8 cellular contexts compared by ENCODE assay signal in genomic region chr5:132813599-132814440, GRCh38. TPM values are rescaled to one million over a fixed set of nuclear protein-coding genes. Genes with fewer than 3 reads are reported as not detected.
DNase-seq lines count a peak whose midpoint lies in the region; ATAC-seq lines count a peak whose summit lies in the region.

No MANE protein-coding gene starts in this region.

- H3K27me3 ChIP-seq in H7 (ENCODE audit: control insufficient read depth, insufficient read depth, low read length) (peaks cover 47% of the 10 kb centered on the region), skeletal muscle satellite cell (ENCODE audit: control insufficient read depth, insufficient read depth, low read length) (peaks cover 42% of the 10 kb centered on the region)

- peak; percentile 68 for DNase-seq in Ammon's horn (ENCODE audit: low spot score)
- peak; percentile 90 for DNase-seq in H7
- DNase-seq in activated naive CD4-positive, alpha-beta T cell treated with anti-CD3 and anti-CD28 coated beads, Interleukin-2, amount 10 ng/mL, durations not matched to agents 7 days and 5 days, result peak; percentile 46
- DNase-seq in hypothalamus (lab: John Stamatoyannopoulos, UW), result peak in 31 of 51 donors; percentile 22 to 79 (median 56)

- no peaks in the 10 kb centered on the region for H3K36me3 ChIP-seq in H7 (replicated peaks; ENCODE audit: control insufficient read depth, insufficient read depth, low read length)
- H3K36me3 ChIP-seq in skeletal muscle satellite cell (ENCODE audit: insufficient read depth, low read length), result no peaks in the 10 kb centered on the region

- no peaks in the 10 kb centered on the region for H3K36me3 Mint-ChIP-seq in activated naive CD4-positive, alpha-beta T cell treated with anti-CD3 and anti-CD28 coated beads, Interleukin-2, amount 10 ng/mL, durations not matched to agents 7 days and 5 days

- H3K4me3 ChIP-seq in H7 (ENCODE audit: insufficient read depth, low read depth, low read length), result peak overlapping the region; percentile 29
- peak overlapping the region; percentile 56 for H3K4me3 ChIP-seq in skeletal muscle satellite cell (ENCODE audit: low read length)

- H3K4me1 ChIP-seq in skeletal muscle satellite cell (ENCODE audit: control insufficient read depth, insufficient read depth, low read length), result peaks cover 12% of the 10 kb centered on the region

- H3K27me3 Mint-ChIP-seq in activated naive CD4-positive, alpha-beta T cell treated with anti-CD3 and anti-CD28 coated beads, Interleukin-2, amount 10 ng/mL, durations not matched to agents 7 days and 5 days, result peaks cover 75% of the 10 kb centered on the region

- peak overlapping the region; percentile 33 for H3K4me3 Mint-ChIP-seq in activated naive CD4-positive, alpha-beta T cell treated with anti-CD3 and anti-CD28 coated beads, Interleukin-2, amount 10 ng/mL, durations not matched to agents 7 days and 5 days

- peaks cover 10% of the 10 kb centered on the region for H3K4me1 Mint-ChIP-seq in activated naive CD4-positive, alpha-beta T cell treated with anti-CD3 and anti-CD28 coated beads, Interleukin-2, amount 10 ng/mL, durations not matched to agents 7 days and 5 days

- no peak overlapping the region for H3K9ac ChIP-seq in skeletal muscle satellite cell (ENCODE audit: low read depth, low read length)

- ATAC-seq in HG02852 (IDR thresholded peaks at IDR 0.05; ENCODE audit: unreplicated experiment) (no peak), HG03378 (IDR thresholded peaks at IDR 0.05; ENCODE audit: unreplicated experiment) (no peak), HG02571 (IDR thresholded peaks at IDR 0.05; ENCODE audit: unreplicated experiment) (no peak)

- H3K9me3 Mint-ChIP-seq in activated naive CD4-positive, alpha-beta T cell treated with anti-CD3 and anti-CD28 coated beads, Interleukin-2, amount 10 ng/mL, durations not matched to agents 7 days and 5 days, result no peaks in the 10 kb centered on the region

- peak overlapping the region; percentile 75 for H3K4me2 ChIP-seq in skeletal muscle satellite cell (ENCODE audit: low read length)

- no peak overlapping the region for H3K27ac Mint-ChIP-seq in activated naive CD4-positive, alpha-beta T cell treated with anti-CD3 and anti-CD28 coated beads, Interleukin-2, amount 10 ng/mL, durations not matched to agents 7 days and 5 days

- no peaks in the 10 kb centered on the region for H3K9me3 ChIP-seq in skeletal muscle satellite cell (replicated peaks; ENCODE audit: low read length)

- CTCF ChIA-PET in activated naive CD4-positive, alpha-beta T cell treated with anti-CD3 and anti-CD28 coated beads, Interleukin-2, amount 10 ng/mL, durations not matched to agents 7 days and 5 days (lab: Charles Lee), result interaction anchor here (0.8 to 2.1 kb wide), 6 partner anchors 8 to 287 kb away, joined by 3 to 6 read pairs (median 3); partner anchors contain the start of gene SHROOM1

RNA-seq across cellular contexts. Expression of gene SOWAHA, which starts 0.7 kb away (rescaled TPM):
- total RNA-seq in H7 (2014; rRNA removed; shearing (Covaris generic)), result 0.21 TPM in 1 of 2 replicates, not detected in the other
- total RNA-seq in skeletal muscle satellite cell (2012; rRNA removed), result not detected in 2 replicates

RNA-seq across cellular contexts. Expression of gene SHROOM1, which starts 16.6 kb away (rescaled TPM):
- 1.3 and 4.0 TPM in 2 replicates for total RNA-seq in H7 (2014; rRNA removed; shearing (Covaris generic))
- 2.4 and 20.5 TPM in 2 replicates for total RNA-seq in skeletal muscle satellite cell (2012; rRNA removed)

RNA-seq across cellular contexts. Expression of gene SEPTIN8, which starts 36.8 kb away (rescaled TPM):
- 10.5 and 12.4 TPM in 2 replicates for total RNA-seq in H7 (2014; rRNA removed; shearing (Covaris generic))
- 24.7 and 30.4 TPM in 2 replicates for total RNA-seq in skeletal muscle satellite cell (2012; rRNA removed)

RNA-seq across cellular contexts. Expression of gene GDF9, which starts 52.4 kb away (rescaled TPM):
- total RNA-seq in H7 (2014; rRNA removed; shearing (Covaris generic)), result 0.22 and 0.24 TPM in 2 replicates
- 0.44 TPM in 1 of 2 replicates, not detected in the other for total RNA-seq in skeletal muscle satellite cell (2012; rRNA removed)

RNA-seq across cellular contexts. Expression of gene UQCRQ, which starts 52.6 kb away (rescaled TPM):
- 129 and 137 TPM in 2 replicates for total RNA-seq in H7 (2014; rRNA removed; shearing (Covaris generic))
- total RNA-seq in skeletal muscle satellite cell (2012; rRNA removed), result 94.3 and 101 TPM in 2 replicates
